In the genomic region with DNA sequence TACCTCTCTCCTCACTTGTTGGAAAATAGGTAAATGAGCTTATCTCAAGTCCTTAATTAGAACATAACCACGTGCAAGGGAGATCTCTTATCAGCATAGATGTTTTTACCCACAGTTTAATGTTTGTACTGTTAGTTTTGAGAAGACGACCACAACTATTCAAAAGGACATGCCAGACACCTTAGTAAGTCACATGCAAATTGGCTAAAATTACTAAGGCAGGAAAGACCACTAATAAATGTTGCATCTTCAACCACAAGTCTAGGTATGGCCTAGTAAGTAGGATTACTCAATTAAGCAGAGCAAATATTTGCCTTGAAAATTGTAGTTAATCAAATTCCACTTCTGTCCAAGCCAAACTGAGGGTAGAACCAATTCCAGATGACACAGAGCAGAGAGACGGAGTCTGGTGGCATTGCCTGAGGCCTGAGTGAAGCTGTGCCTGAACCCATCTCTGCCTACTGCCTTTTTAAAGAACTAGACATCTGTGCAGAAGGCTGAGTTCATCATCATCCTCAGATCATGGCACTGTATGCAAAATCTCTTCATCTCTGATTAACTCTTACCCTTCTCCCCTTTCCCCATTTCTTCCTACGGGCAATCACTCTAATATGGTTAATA, we compare ENCODE assay signal across 13 cellular contexts. TPM values are rescaled to one million over a fixed set of nuclear protein-coding genes. Genes with fewer than 3 reads are reported as not detected.
A peak's percentile ranks its signal among the peaks of the same experiment; 100 is the strongest.
DNase-seq lines count a peak whose midpoint lies in the region; ATAC-seq and TF ChIP-seq lines count a peak whose summit lies in the region.
"Had no signal": no experiment of that assay in that cellular context is flagged by ENCODE, and none has a peak within 500 bp of the region (broad histone marks: within the 10 kb centered on the region; RNA-seq: fewer than 3 reads in every experiment).

No MANE protein-coding gene starts in this region.

- H2BK5ac ChIP-seq in neuronal stem cell (ENCODE audit: low read length): no peak overlapping the region

- H3K27me3 ChIP-seq in neuronal stem cell (ENCODE audit: control insufficient read depth in 3 of 3, insufficient read depth in 3 of 3, low read depth in 1 of 3, low read length in 3 of 3): peaks cover 0 to 20% (median 0%) of the 10 kb centered on the region in 3 experiments
- H3K27me3 ChIP-seq: cardiac muscle cell had no signal

- intact Hi-C loops in natural killer cell (cut with micrococcal nuclease): no loop called here

- no peak overlapping the region for H2AK5ac ChIP-seq in neuronal stem cell (ENCODE audit: low read depth, low read length)

- no peak overlapping the region for H3K4ac ChIP-seq in neuronal stem cell (ENCODE audit: low read length)

- TF ChIP-seq CTCF in cardiac fibroblast (IDR thresholded peaks at IDR 0.05; ENCODE audit: low read depth, low read length) (no peak), natural killer cell (IDR thresholded peaks at IDR 0.05) (no peak)

- no peak overlapping the region for H2BK12ac ChIP-seq in neuronal stem cell (ENCODE audit: low read length)

- H3K4me1 ChIP-seq in neuronal stem cell (ENCODE audit: control insufficient read depth in 2 of 2, insufficient read depth in 1 of 2, low read depth in 1 of 2, low read length in 2 of 2): no peaks in the 10 kb centered on the region
- H3K4me1 ChIP-seq: parathyroid adenoma had no signal

- peaks cover 0 to 2% of the 10 kb centered on the region in 2 donors for H3K9me3 ChIP-seq in neuronal stem cell (replicated peaks in 1 of 2; ENCODE audit: control insufficient read depth in 2 of 2, insufficient read depth in 1 of 2, low read depth in 1 of 2, low read length in 2 of 2)

- H3K9ac ChIP-seq in neuronal stem cell (ENCODE audit: low read depth, low read length, poor library complexity): no peak overlapping the region
- H3K9ac ChIP-seq: parathyroid adenoma had no signal

- no peak overlapping the region for H4K91ac ChIP-seq in neuronal stem cell (ENCODE audit: low read depth, low read length, poor library complexity)

- ATAC-seq in natural killer cell (peak; percentile 19 to 46 (median 40)), GM19328 (IDR thresholded peaks at IDR 0.05; ENCODE audit: unreplicated experiment) (no peak)
- ATAC-seq: stimulated activated memory B cell treated with anti-CD40 and anti-IgM and Interleukin-4, amounts not matched to agents 10 μg/mL and 1 μg/mL and 100 μg/mL, for 72 hours had no signal

- H3K4me3 Mint-ChIP-seq in natural killer cell: no peak overlapping the region
- H3K4me3 Mint-ChIP-seq: IgD-negative memory B cell; stimulated activated memory B cell treated with anti-CD40 and anti-IgM and Interleukin-4, amounts not matched to agents 10 μg/mL and 1 μg/mL and 100 μg/mL, for 72 hours had no signal

- H3K27me3 Mint-ChIP-seq in natural killer cell (ENCODE audit: low read depth in 2 of 2): peaks cover 10 to 22% of the 10 kb centered on the region in 2 donors
- H3K27me3 Mint-ChIP-seq: IgD-negative memory B cell; stimulated activated memory B cell treated with anti-CD40 and anti-IgM and Interleukin-4, amounts not matched to agents 10 μg/mL and 1 μg/mL and 100 μg/mL, for 72 hours had no signal

- H3K27ac Mint-ChIP-seq in natural killer cell: peak overlapping the region; percentile 33 to 72
- H3K27ac Mint-ChIP-seq: IgD-negative memory B cell; stimulated activated memory B cell treated with anti-CD40 and anti-IgM and Interleukin-4, amounts not matched to agents 10 μg/mL and 1 μg/mL and 100 μg/mL, for 72 hours had no signal

- H3K36me3 ChIP-seq in neuronal stem cell (replicated peaks in 1 of 2; ENCODE audit: control insufficient read depth in 2 of 2, insufficient read depth in 2 of 2, low read length in 2 of 2): no peaks in the 10 kb centered on the region
- H3K36me3 ChIP-seq: cardiac muscle cell had no signal

- no peak overlapping the region for H3K14ac ChIP-seq in neuronal stem cell (ENCODE audit: low read length)

- no peak overlapping the region for H3K4me3 ChIP-seq in cardiac fibroblast (replicated peaks in 1 of 2; ENCODE audit: low read depth in 2 of 2, low read length in 2 of 2)
- H3K4me3 ChIP-seq in neuronal stem cell (ENCODE audit: low read length in 2 of 2): no peak overlapping the region
- H3K4me3 ChIP-seq: cardiac muscle cell had no signal

- H3K4me2 ChIP-seq in neuronal stem cell (ENCODE audit: insufficient read depth, low read length, poor library complexity, severe bottlenecking): no peak overlapping the region

- H4K8ac ChIP-seq in neuronal stem cell (ENCODE audit: low read depth, low read length): no peak overlapping the region

- no peak overlapping the region for H3K27ac ChIP-seq in neuronal stem cell (replicated peaks; ENCODE audit: low read length)
- H3K27ac ChIP-seq: cardiac muscle cell, parathyroid adenoma had no signal

- H2AFZ ChIP-seq in neuronal stem cell (ENCODE audit: low read length): no peak overlapping the region
- H2AFZ ChIP-seq: parathyroid adenoma had no signal

- no peaks in the 10 kb centered on the region for H3K36me3 Mint-ChIP-seq in natural killer cell
- H3K36me3 Mint-ChIP-seq: IgD-negative memory B cell had no signal

- no peak overlapping the region for H3K18ac ChIP-seq in neuronal stem cell (ENCODE audit: low read length)

- WGBS in neuronal stem cell (ENCODE audit: extremely low coverage in 2 of 2, insufficient read length in 2 of 2, insufficient replicate concordance in 1 of 2), 2 donors: no CpG with 5 or more reads among the region's 4 CpGs

- peaks cover 27% of the 10 kb centered on the region in 2 donors for H3K4me1 Mint-ChIP-seq in natural killer cell

- DNase-seq in GM04503 (ENCODE audit: low read depth): peak; percentile 55
- DNase-seq in M059J (ENCODE audit: low read depth): peak; percentile 89
- peak; percentile 30 to 58 for DNase-seq in cardiac fibroblast (ENCODE audit: low read depth in 2 of 2)
- no peak for DNase-seq in natural killer cell
- no peak for DNase-seq in neuronal stem cell (ENCODE audit: low spot score)
- no peak for DNase-seq in GM19240 (ENCODE audit: insufficient read length, low spot score)
- DNase-seq: foreskin melanocyte, NCI-H2081 had no signal

- H2BK15ac ChIP-seq in neuronal stem cell (ENCODE audit: low read length): no peak overlapping the region

- H3K23ac ChIP-seq in neuronal stem cell (ENCODE audit: low read depth, low read length, poor library complexity): no peak overlapping the region

- H3K79me1 ChIP-seq in neuronal stem cell (ENCODE audit: low read depth, low read length): no peaks in the 10 kb centered on the region

- no peaks in the 10 kb centered on the region for H3K9me3 Mint-ChIP-seq in natural killer cell
- H3K9me3 Mint-ChIP-seq: stimulated activated memory B cell treated with anti-CD40 and anti-IgM and Interleukin-4, amounts not matched to agents 10 μg/mL and 1 μg/mL and 100 μg/mL, for 72 hours had no signal

- no peak overlapping the region for H2BK120ac ChIP-seq in neuronal stem cell (ENCODE audit: low read depth, low read length)

RNA-seq across cellular contexts. Expression of gene CHST11, which starts 29.7 kb away (rescaled TPM):
- 11.1 and 19.6 TPM in 2 replicates for total RNA-seq in M059J (2014; rRNA removed; shearing (Covaris generic))
- total RNA-seq in natural killer cell: 100 to 1,000 TPM in 1 of 3 donors, 10 to 100 TPM in 2; 85.3 to 118 (median 96.1) TPM
- polyA plus RNA-seq in neuronal stem cell (2013, experiment 1 of 2): 7.7 TPM
- polyA plus RNA-seq in neuronal stem cell (2013, experiment 2 of 2): 7.7 TPM

Comparison
In these comparisons a context has a peak if more than half of its experiments do, and no peak if none do; other contexts are left out.
1. DNase-seq: peak in GM04503 (single experiment), M059J (single experiment) and cardiac fibroblast (2 of 2); none in natural killer cell (single experiment), neuronal stem cell (single experiment) and GM19240 (single experiment).